ENCODE assay signal across 28 cellular contexts in genomic region chr3:17619952-17620351, GRCh38.
"Had no signal": no experiment of that assay in that cellular context is flagged by ENCODE, and none has a peak within 500 bp of the region (broad histone marks: within the 10 kb centered on the region; RNA-seq: fewer than 3 reads in every experiment).

No MANE protein-coding gene starts in this region.

- H3K27me3 Mint-ChIP-seq: progenitor cell of endocrine pancreas; stimulated activated naive B cell treated with anti-CD40 and anti-IgM and Interleukin-4, amounts not matched to agents 10 μg/mL and 1 μg/mL and 100 μg/mL, for 72 hours; stimulated activated naive CD8-positive, alpha-beta T cell treated with anti-CD3 and anti-CD28 coated beads, Interleukin-15, Interleukin-2, amounts not matched to agents 100 ng/mL and 50 ng/mL, for 24 hours had no signal

- H3K9me3 ChIP-seq: ovary, psoas muscle, stomach, thoracic aorta, thyroid gland, tibial nerve, upper lobe of left lung, vagina had no signal

- H3K36me3 ChIP-seq: neural progenitor cell, ovary, thoracic aorta, thyroid gland had no signal

- H3K9ac ChIP-seq: neural progenitor cell, parathyroid adenoma had no signal

- H3K27ac ChIP-seq: neural progenitor cell, ovary, parathyroid adenoma, psoas muscle, skin epidermis, stomach, thoracic aorta, thyroid gland, tibial nerve, upper lobe of left lung, vagina had no signal

- H3K36me3 Mint-ChIP-seq: natural killer cell had no signal

- H3K4me1 ChIP-seq: parathyroid adenoma, psoas muscle, stomach, thyroid gland, tibial nerve, upper lobe of left lung, vagina had no signal

- H3K4me3 ChIP-seq: neural progenitor cell, ovary, psoas muscle, skin epidermis, stomach, thoracic aorta, thyroid gland, tibial nerve, upper lobe of left lung, vagina had no signal

- H3K4me2 ChIP-seq: neural progenitor cell had no signal

- H3K4me3 Mint-ChIP-seq: natural killer cell; nephron; neural progenitor cell; stimulated activated effector memory CD8-positive, alpha-beta T cell treated with anti-CD3 and anti-CD28 coated beads, Interleukin-12 subunit alpha, Interleukin-12 subunit beta, amount 100 ng/mL, for 72 hours; stimulated activated naive B cell treated with anti-CD40 and anti-IgM and Interleukin-4, amounts not matched to agents 10 μg/mL and 1 μg/mL and 100 μg/mL, for 72 hours; stimulated activated naive CD8-positive, alpha-beta T cell treated with anti-CD3 and anti-CD28 coated beads, Interleukin-15, Interleukin-2, amounts not matched to agents 100 ng/mL and 50 ng/mL, for 24 hours had no signal

- DNase-seq: natural killer cell; occipital lobe; ovary; posterior cingulate gyrus; psoas muscle; right cardiac atrium; stimulated activated CD4-positive, alpha-beta T cell treated with anti-CD3 and anti-CD28 coated beads, Interleukin-15, amount 100 ng/mL, for 24 hours; stimulated activated CD4-positive, alpha-beta T cell treated with anti-CD3 and anti-CD28 coated beads, Interleukin-2, amount 100 ng/mL, for 24 hours; stimulated activated CD4-positive, alpha-beta T cell treated with anti-CD3 and anti-CD28 coated beads, Interleukin-2, amount 100 ng/mL, for 48 hours; stimulated activated CD4-positive, alpha-beta T cell treated with anti-CD3 and anti-CD28 coated beads, Interleukin-4, amount 100 ng/mL, for 24 hours; stimulated activated naive B cell treated with anti-CD40 and anti-IgM and Interleukin-4, amounts not matched to agents 10 μg/mL and 1 μg/mL and 100 μg/mL, for 72 hours; stimulated activated naive CD4-positive, alpha-beta T cell treated with Interleukin-2 at 50 U/mL for 16 hours; stomach; thyroid gland; trophoblast cell; upper lobe of left lung had no signal

- FAIRE-seq: urothelium cell line had no signal

- H3K4me1 Mint-ChIP-seq: natural killer cell; nephron; neural progenitor cell; stimulated activated effector memory CD8-positive, alpha-beta T cell treated with anti-CD3 and anti-CD28 coated beads, Interleukin-12 subunit alpha, Interleukin-12 subunit beta, amount 100 ng/mL, for 72 hours had no signal

- H3K27me3 ChIP-seq: neural progenitor cell, ovary, stomach, thyroid gland, tibial nerve, upper lobe of left lung, vagina had no signal

- ATAC-seq: natural killer cell; psoas muscle; right cardiac atrium; sciatic nerve; stimulated activated effector memory CD8-positive, alpha-beta T cell treated with anti-CD3 and anti-CD28 coated beads, Interleukin-12 subunit alpha, Interleukin-12 subunit beta, amount 100 ng/mL, for 72 hours; stimulated activated naive B cell treated with anti-CD40 and anti-IgM and Interleukin-4, amounts not matched to agents 10 μg/mL and 1 μg/mL and 100 μg/mL, for 72 hours had no signal

- H3K27ac Mint-ChIP-seq: natural killer cell; nephron; neural progenitor cell; progenitor cell of endocrine pancreas; stimulated activated effector memory CD8-positive, alpha-beta T cell treated with anti-CD3 and anti-CD28 coated beads, Interleukin-12 subunit alpha, Interleukin-12 subunit beta, amount 100 ng/mL, for 72 hours; stimulated activated naive B cell treated with anti-CD40 and anti-IgM and Interleukin-4, amounts not matched to agents 10 μg/mL and 1 μg/mL and 100 μg/mL, for 72 hours; stimulated activated naive CD8-positive, alpha-beta T cell treated with anti-CD3 and anti-CD28 coated beads, Interleukin-15, Interleukin-2, amounts not matched to agents 100 ng/mL and 50 ng/mL, for 24 hours had no signal

- H2AFZ ChIP-seq: neural progenitor cell, parathyroid adenoma had no signal
